9 cellular contexts compared by ENCODE assay signal in genomic region chr5:117888688-117889087, GRCh38.
DNase-seq lines count a peak whose midpoint lies in the region; ATAC-seq and TF ChIP-seq lines count a peak whose summit lies in the region.
"Had no signal": no experiment of that assay in that cellular context is flagged by ENCODE, and none has a peak within 500 bp of the region (broad histone marks: within the 10 kb centered on the region; RNA-seq: fewer than 3 reads in every experiment).

No MANE protein-coding gene starts in this region.

- peak; percentile 96 for ATAC-seq in GM21526 (IDR thresholded peaks at IDR 0.05; ENCODE audit: low FRiP score, unreplicated experiment)
- ATAC-seq in HG03575 (IDR thresholded peaks at IDR 0.05; ENCODE audit: extremely low read depth, insufficient number of reproducible peaks, low FRiP score, unreplicated experiment) = peak; percentile 84

- H3K79me2 ChIP-seq in hepatocyte = no peaks in the 10 kb centered on the region
- H3K79me2 ChIP-seq: parathyroid adenoma had no signal

- peak overlapping the region; percentile 29 for H3K4me3 ChIP-seq in GM12875 (ENCODE audit: low read depth, low read length)
- no peak overlapping the region for H3K4me3 ChIP-seq in hepatocyte

- no peaks in the 10 kb centered on the region for H3K36me3 ChIP-seq in hepatocyte (replicated peaks; ENCODE audit: insufficient read depth, low read depth)

- no peaks in the 10 kb centered on the region for H3K9me3 ChIP-seq in hepatocyte (ENCODE audit: low read depth)

- no peaks in the 10 kb centered on the region for H3K4me1 ChIP-seq in hepatocyte (ENCODE audit: insufficient read depth)
- H3K4me1 ChIP-seq: parathyroid adenoma had no signal

- no peaks in the 10 kb centered on the region for H3K27me3 ChIP-seq in hepatocyte

- DNase-seq in hepatocyte (ENCODE audit: low spot score) = no peak
- DNase-seq in activated CD4-positive, CD25-positive, alpha-beta regulatory T cell treated with anti-CD3 and anti-CD28 coated beads, Interleukin-2, amount 50 U/mL, for 72 hours = no peak
- no peak for DNase-seq in stimulated activated naive CD4-positive, alpha-beta T cell (lab: John Stamatoyannopoulos, UW)
- no peak for DNase-seq in NCI-H1436 treated with DMSO at 0.1 percent for 48 hours (lab: John Stamatoyannopoulos, UW)
- DNase-seq in D341Med (ENCODE audit: low spot score) = no peak

- H3K4me2 ChIP-seq in hepatocyte = peak overlapping the region; percentile 63

- WGBS in hepatocyte (ENCODE audit: low lambda C conversion rate, missing lambda C conversion rate) = 65% methylated on average over 2 of the region's 2 CpGs

- H4K20me1 ChIP-seq in hepatocyte (ENCODE audit: insufficient read depth, poor library complexity, severe bottlenecking) = no peaks in the 10 kb centered on the region

- TF ChIP-seq CTCF in GM12875 (IDR thresholded peaks at IDR 0.05; ENCODE audit: borderline replicate concordance, insufficient read depth, low read depth, low read length) (no peak), hepatocyte (IDR thresholded peaks at IDR 0.05; ENCODE audit: poor library complexity) (no peak)

- no peak overlapping the region for H3K27ac ChIP-seq in hepatocyte
- H3K27ac ChIP-seq: parathyroid adenoma had no signal

- H2AFZ ChIP-seq in hepatocyte = peak overlapping the region; percentile 16
- H2AFZ ChIP-seq: parathyroid adenoma had no signal

- H3K9me2 ChIP-seq in hepatocyte (replicated peaks; ENCODE audit: insufficient read depth) = no peaks in the 10 kb centered on the region
